In genomic region chr16:2460916-2461315, GRCh38 we compare ENCODE assay signal across 1 cellular context.
TF ChIP-seq lines count a peak whose summit lies in the region.

No MANE protein-coding gene starts in this region.

TF ChIP-seq in endothelial cell of umbilical vein, 7 proteins besides CTCF, POLR2A, EP300 and RAD21:
- TF ChIP-seq MYC (IDR thresholded peaks at IDR 0.05; ENCODE audit: low read depth, low read length): no peak
